In the genomic region with DNA sequence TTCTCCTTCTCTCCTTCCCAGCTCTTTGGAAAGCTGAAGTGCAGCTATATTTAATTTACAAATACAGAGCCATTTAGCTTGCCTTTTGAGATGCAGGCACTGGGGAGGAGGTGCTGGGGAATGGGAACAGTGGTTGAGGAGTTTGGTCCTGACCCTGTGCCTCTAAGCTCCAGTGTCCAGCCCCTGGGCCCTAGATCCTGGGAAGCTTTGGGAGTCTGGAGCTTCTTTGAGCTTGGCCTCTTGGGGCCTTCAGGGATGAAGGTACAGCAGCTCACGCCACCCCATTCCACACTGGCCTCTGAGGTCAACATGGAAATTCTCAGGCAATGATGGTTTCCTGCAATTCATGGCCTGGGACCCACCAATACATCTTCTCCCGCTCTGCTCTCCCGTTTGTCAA, we compare ENCODE assay signal across 19 cellular contexts.
"Had no signal": no experiment of that assay in that cellular context is flagged by ENCODE, and none has a peak within 500 bp of the region (broad histone marks: within the 10 kb centered on the region; RNA-seq: fewer than 3 reads in every experiment).

No MANE protein-coding gene starts in this region.

- H3K27ac Mint-ChIP-seq: activated naive CD8-positive, alpha-beta T cell treated with anti-CD3 and anti-CD28 coated beads for 36 hours; activated T-helper 2 cell treated with anti-CD3 and anti-CD28 coated beads, Interferon-gamma antibody, Interleukin-2, Interleukin-4, amounts not matched to agents 10 μg/mL and 5 μg/mL and 100 μg/mL, durations not matched to agents 14 hours and 24 hours and 36 hours; dendritic cell treated with granulocyte-macrophage colony-stimulating factor and Interleukin-4, amounts not matched to agents 40 ng/mL and 50 ng/mL, for 4 days; nephron; stimulated activated naive B cell treated with anti-CD40 and anti-IgM and Interleukin-4, amounts not matched to agents 10 μg/mL and 1 μg/mL and 100 μg/mL, for 72 hours; T-cell; WTC11 had no signal

- H3K36me3 Mint-ChIP-seq: activated naive CD8-positive, alpha-beta T cell treated with anti-CD3 and anti-CD28 coated beads for 36 hours; stimulated activated naive B cell treated with anti-CD40 and anti-IgM and Interleukin-4, amounts not matched to agents 10 μg/mL and 1 μg/mL and 100 μg/mL, for 72 hours; T-cell had no signal

- H3K27me3 ChIP-seq: body of pancreas, gastroesophageal sphincter, uterus had no signal

- H3K27me3 Mint-ChIP-seq: dendritic cell treated with granulocyte-macrophage colony-stimulating factor and Interleukin-4, amounts not matched to agents 40 ng/mL and 50 ng/mL, for 4 days had no signal

- H3K4me3 Mint-ChIP-seq: activated naive CD8-positive, alpha-beta T cell treated with anti-CD3 and anti-CD28 coated beads for 36 hours; activated T-cell treated with anti-CD3 and anti-CD28 coated beads, Interleukin-2, amount 50 U/mL, for 4 hours; dendritic cell treated with granulocyte-macrophage colony-stimulating factor and Interleukin-4, amounts not matched to agents 40 ng/mL and 50 ng/mL, for 4 days; nephron; stimulated activated naive B cell treated with anti-CD40 and anti-IgM and Interleukin-4, amounts not matched to agents 10 μg/mL and 1 μg/mL and 100 μg/mL, for 72 hours; T-cell; WTC11 had no signal

- H3K9me3 Mint-ChIP-seq: activated naive CD8-positive, alpha-beta T cell treated with anti-CD3 and anti-CD28 coated beads for 36 hours; activated T-cell treated with anti-CD3 and anti-CD28 coated beads, Interleukin-2, amount 50 U/mL, for 4 hours; activated T-helper 2 cell treated with anti-CD3 and anti-CD28 coated beads, Interferon-gamma antibody, Interleukin-2, Interleukin-4, amounts not matched to agents 10 μg/mL and 5 μg/mL and 100 μg/mL, durations not matched to agents 14 hours and 24 hours and 36 hours; dendritic cell treated with granulocyte-macrophage colony-stimulating factor and Interleukin-4, amounts not matched to agents 40 ng/mL and 50 ng/mL, for 4 days; stimulated activated naive B cell treated with anti-CD40 and anti-IgM and Interleukin-4, amounts not matched to agents 10 μg/mL and 1 μg/mL and 100 μg/mL, for 72 hours; T-cell had no signal

- H3K4me1 Mint-ChIP-seq: activated naive CD8-positive, alpha-beta T cell treated with anti-CD3 and anti-CD28 coated beads for 36 hours; T-cell had no signal

- ATAC-seq: activated T-cell treated with anti-CD3 and anti-CD28 coated beads, Interleukin-2, amount 50 U/mL, for 4 hours; T-cell; WTC11 had no signal

- H3K27ac ChIP-seq: body of pancreas, gastroesophageal sphincter, uterus had no signal

- DNase-seq: activated CD4-positive, alpha-beta T cell treated with anti-CD3 and anti-CD28 coated beads, Interleukin-2, amount 50 U/mL, for 4 hours; activated CD8-positive, alpha-beta memory T cell treated with anti-CD3 and anti-CD28 coated beads, Interleukin-2, amount 50 U/mL, for 48 hours; activated naive CD4-positive, alpha-beta T cell; activated naive CD8-positive, alpha-beta T cell treated with anti-CD3 and anti-CD28 coated beads for 36 hours; activated T-cell treated with anti-CD3 and anti-CD28 coated beads, Interleukin-2, amount 50 U/mL, for 4 hours; effector CD8-positive, alpha-beta T cell; left cardiac atrium; stimulated activated CD4-positive, alpha-beta T cell treated with anti-CD3 and anti-CD28 coated beads, Interleukin-2, amount 100 ng/mL, for 48 hours; stimulated activated CD8-positive, alpha-beta memory T cell treated with anti-CD3 and anti-CD28 coated beads, Interleukin-4, amount 100 ng/mL, for 48 hours; stimulated activated naive B cell treated with anti-CD40 and anti-IgM and Interleukin-4, amounts not matched to agents 10 μg/mL and 1 μg/mL and 100 μg/mL, for 72 hours; T-cell; trophoblast cell had no signal
